ENCODE assay signal across 23 cellular contexts in the genomic region with DNA sequence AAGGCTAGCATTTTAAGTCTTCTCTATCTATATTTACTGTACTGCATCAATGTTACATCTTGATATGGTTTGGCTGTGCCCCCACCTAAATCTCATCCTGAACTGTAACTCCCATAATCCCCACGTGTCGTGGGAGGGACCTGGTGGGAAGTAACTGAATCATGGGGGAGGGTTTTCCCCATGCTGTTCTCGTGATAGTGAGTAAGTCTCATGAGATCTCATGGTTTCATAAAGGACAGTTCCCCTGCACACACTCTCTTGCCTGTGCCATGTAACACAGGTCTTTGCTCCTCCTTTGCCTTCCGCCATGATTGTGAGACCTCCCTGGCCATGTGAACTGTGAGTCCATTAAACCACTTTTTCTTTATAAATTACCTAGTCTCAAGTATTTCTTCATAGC.
DNase-seq lines count a peak whose midpoint lies in the region; ATAC-seq lines count a peak whose summit lies in the region.
"Had no signal": no experiment of that assay in that cellular context is flagged by ENCODE, and none has a peak within 500 bp of the region (broad histone marks: within the 10 kb centered on the region; RNA-seq: fewer than 3 reads in every experiment).

No MANE protein-coding gene starts in this region.

- intact Hi-C loops in activated CD4-positive, alpha-beta T cell treated with anti-CD3 and anti-CD28 coated beads for 36 hours (cut with DNase I, micrococcal nuclease) = no loop called here

- POLR2A ChIA-PET in activated CD4-positive, alpha-beta T cell treated with anti-CD3 and anti-CD28 coated beads for 36 hours (lab: Charles Lee) = no interaction called here

- H3K4me3 Mint-ChIP-seq in activated CD4-positive, alpha-beta T cell treated with anti-CD3 and anti-CD28 coated beads for 36 hours = no peak overlapping the region
- no peak overlapping the region for H3K4me3 Mint-ChIP-seq in stimulated activated naive CD8-positive, alpha-beta T cell treated with anti-CD3 and anti-CD28 coated beads, Interleukin-15, amount 100 ng/mL, for 72 hours
- H3K4me3 Mint-ChIP-seq: activated CD8-positive, alpha-beta memory T cell treated with anti-CD3 and anti-CD28 coated beads, Interleukin-2, amount 10 ng/mL, durations not matched to agents 7 days and 5 days; activated naive CD8-positive, alpha-beta T cell treated with anti-CD3 and anti-CD28 coated beads for 36 hours; CD8-positive, alpha-beta T cell; stimulated activated effector memory CD8-positive, alpha-beta T cell treated with anti-CD3 and anti-CD28 coated beads, Interleukin-12 subunit alpha, Interleukin-12 subunit beta, amount 100 ng/mL, for 72 hours had no signal

- H3K27me3 Mint-ChIP-seq in activated CD4-positive, alpha-beta T cell treated with anti-CD3 and anti-CD28 coated beads for 36 hours = no peaks in the 10 kb centered on the region
- no peaks in the 10 kb centered on the region for H3K27me3 Mint-ChIP-seq in stimulated activated naive CD8-positive, alpha-beta T cell treated with anti-CD3 and anti-CD28 coated beads, Interleukin-15, amount 100 ng/mL, for 72 hours
- H3K27me3 Mint-ChIP-seq: activated CD8-positive, alpha-beta memory T cell treated with anti-CD3 and anti-CD28 coated beads, Interleukin-2, amount 10 ng/mL, durations not matched to agents 7 days and 5 days; activated naive CD8-positive, alpha-beta T cell treated with anti-CD3 and anti-CD28 coated beads for 36 hours had no signal

- peak; percentile 20 for DNase-seq in activated CD4-positive, alpha-beta T cell treated with anti-CD3 and anti-CD28 coated beads for 36 hours
- DNase-seq in activated CD4-positive, alpha-beta T cell treated with anti-CD3 and anti-CD28 coated beads, Interleukin-2, amount 50 U/mL, for 1 hour = no peak
- DNase-seq in stimulated activated naive CD8-positive, alpha-beta T cell treated with anti-CD3 and anti-CD28 coated beads, Interleukin-15, Interleukin-2, amounts not matched to agents 100 U/mL and 50 U/mL, for 24 hours = peak; percentile 9
- no peak for DNase-seq in stimulated activated naive CD8-positive, alpha-beta T cell treated with anti-CD3 and anti-CD28 coated beads, Interleukin-15, amount 100 ng/mL, for 72 hours
- DNase-seq in amniotic epithelial cell (ENCODE audit: low read depth) (peak; percentile 22), NCI-H1105 treated with DMSO at 0.1 percent for 48 hours (lab: John Stamatoyannopoulos, UW) (no peak), NCI-H187 treated with DMSO at 0.1 percent for 48 hours (lab: John Stamatoyannopoulos, UW) (no peak)
- DNase-seq: activated CD4-positive, alpha-beta T cell treated with anti-CD3 and anti-CD28 coated beads for 1 hour; activated CD8-positive, alpha-beta memory T cell treated with anti-CD3 and anti-CD28 coated beads, Interleukin-2, amount 10 ng/mL, durations not matched to agents 7 days and 5 days; activated naive CD8-positive, alpha-beta T cell treated with anti-CD3 and anti-CD28 coated beads for 36 hours; caudate nucleus; CD8-positive, alpha-beta T cell; heart right ventricle; MG63; NCI-H1436; NCI-H2107; NCI-H446 treated with DMSO at 0.1 percent for 48 hours; NCI-H82; pancreas; retina; stimulated activated CD4-positive, alpha-beta T cell treated with anti-CD3 and anti-CD28 coated beads, Interleukin-2, amount 100 ng/mL, for 24 hours had no signal

- CTCF ChIA-PET in activated CD4-positive, alpha-beta T cell treated with anti-CD3 and anti-CD28 coated beads for 36 hours (lab: Charles Lee) = no interaction called here

- no peak overlapping the region for H3K27ac Mint-ChIP-seq in activated CD4-positive, alpha-beta T cell treated with anti-CD3 and anti-CD28 coated beads for 36 hours
- no peak overlapping the region for H3K27ac Mint-ChIP-seq in stimulated activated naive CD8-positive, alpha-beta T cell treated with anti-CD3 and anti-CD28 coated beads, Interleukin-15, amount 100 ng/mL, for 72 hours
- H3K27ac Mint-ChIP-seq: activated CD8-positive, alpha-beta memory T cell treated with anti-CD3 and anti-CD28 coated beads, Interleukin-2, amount 10 ng/mL, durations not matched to agents 7 days and 5 days; activated naive CD8-positive, alpha-beta T cell treated with anti-CD3 and anti-CD28 coated beads for 36 hours; CD8-positive, alpha-beta T cell; stimulated activated effector memory CD8-positive, alpha-beta T cell treated with anti-CD3 and anti-CD28 coated beads, Interleukin-12 subunit alpha, Interleukin-12 subunit beta, amount 100 ng/mL, for 72 hours had no signal

- peaks cover 8% of the 10 kb centered on the region for H3K4me1 Mint-ChIP-seq in activated CD4-positive, alpha-beta T cell treated with anti-CD3 and anti-CD28 coated beads for 36 hours
- no peaks in the 10 kb centered on the region for H3K4me1 Mint-ChIP-seq in stimulated activated naive CD8-positive, alpha-beta T cell treated with anti-CD3 and anti-CD28 coated beads, Interleukin-15, amount 100 ng/mL, for 72 hours

- H3K9me3 Mint-ChIP-seq in activated CD4-positive, alpha-beta T cell treated with anti-CD3 and anti-CD28 coated beads for 36 hours (ENCODE audit: low read depth) = no peaks in the 10 kb centered on the region
- H3K9me3 Mint-ChIP-seq in stimulated activated naive CD8-positive, alpha-beta T cell treated with anti-CD3 and anti-CD28 coated beads, Interleukin-15, amount 100 ng/mL, for 72 hours = no peaks in the 10 kb centered on the region
- H3K9me3 Mint-ChIP-seq: activated naive CD8-positive, alpha-beta T cell treated with anti-CD3 and anti-CD28 coated beads for 36 hours; CD8-positive, alpha-beta T cell; stimulated activated effector memory CD8-positive, alpha-beta T cell treated with anti-CD3 and anti-CD28 coated beads, Interleukin-12 subunit alpha, Interleukin-12 subunit beta, amount 100 ng/mL, for 72 hours had no signal

- peak; percentile 32 for ATAC-seq in activated CD4-positive, alpha-beta T cell treated with anti-CD3 and anti-CD28 coated beads for 36 hours
- ATAC-seq in stimulated activated naive CD8-positive, alpha-beta T cell treated with anti-CD3 and anti-CD28 coated beads, Interleukin-15, Interleukin-2, amounts not matched to agents 100 U/mL and 50 U/mL, for 24 hours = no peak
- ATAC-seq in stimulated activated naive CD8-positive, alpha-beta T cell treated with anti-CD3 and anti-CD28 coated beads, Interleukin-15, amount 100 ng/mL, for 72 hours = no peak
- no peak for ATAC-seq in HG03378 (IDR thresholded peaks at IDR 0.05; ENCODE audit: unreplicated experiment)
- ATAC-seq: activated CD8-positive, alpha-beta memory T cell treated with anti-CD3 and anti-CD28 coated beads, Interleukin-2, amount 10 ng/mL, durations not matched to agents 7 days and 5 days; CD8-positive, alpha-beta T cell; heart right ventricle; pancreas; stimulated activated effector memory CD8-positive, alpha-beta T cell treated with anti-CD3 and anti-CD28 coated beads, Interleukin-12 subunit alpha, Interleukin-12 subunit beta, amount 100 ng/mL, for 72 hours had no signal

- peaks cover 3% of the 10 kb centered on the region for H3K36me3 Mint-ChIP-seq in activated CD4-positive, alpha-beta T cell treated with anti-CD3 and anti-CD28 coated beads for 36 hours (ENCODE audit: low read depth)
- H3K36me3 Mint-ChIP-seq: stimulated activated effector memory CD8-positive, alpha-beta T cell treated with anti-CD3 and anti-CD28 coated beads, Interleukin-12 subunit alpha, Interleukin-12 subunit beta, amount 100 ng/mL, for 72 hours had no signal

Comparison
In these comparisons a context has a peak if more than half of its experiments do, and no peak if none do; other contexts are left out.
1. DNase-seq: peak in activated CD4-positive, alpha-beta T cell treated with anti-CD3 and anti-CD28 coated beads for 36 hours (single experiment), stimulated activated naive CD8-positive, alpha-beta T cell treated with anti-CD3 and anti-CD28 coated beads, Interleukin-15, Interleukin-2, amounts not matched to agents 100 U/mL and 50 U/mL, for 24 hours (single experiment) and amniotic epithelial cell (single experiment); none in activated CD4-positive, alpha-beta T cell treated with anti-CD3 and anti-CD28 coated beads, Interleukin-2, amount 50 U/mL, for 1 hour (single experiment), stimulated activated naive CD8-positive, alpha-beta T cell treated with anti-CD3 and anti-CD28 coated beads, Interleukin-15, amount 100 ng/mL, for 72 hours (0 of 2), NCI-H1105 treated with DMSO at 0.1 percent for 48 hours (single experiment) and NCI-H187 treated with DMSO at 0.1 percent for 48 hours (single experiment).